In the genomic region with DNA sequence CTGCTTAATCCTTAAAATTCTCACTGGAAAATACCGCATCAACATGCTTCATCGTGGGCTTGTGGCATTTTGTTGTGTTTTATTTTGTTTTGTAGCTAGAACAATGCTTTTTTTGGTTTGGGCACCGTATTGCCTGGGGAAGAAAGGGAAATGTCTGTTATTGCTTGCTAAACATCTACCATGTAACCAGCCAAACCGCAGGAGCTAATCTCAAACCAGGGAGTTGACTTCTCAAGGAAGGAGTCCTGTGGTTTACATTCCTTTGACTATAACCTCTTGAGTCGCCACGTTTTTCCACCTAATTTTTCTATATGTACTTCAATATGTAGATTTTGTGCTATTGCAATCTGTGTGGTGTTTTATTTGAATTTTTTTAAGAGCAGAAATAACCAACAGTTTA, we compare ENCODE assay signal across 1 cellular context.
TF ChIP-seq lines count a peak whose summit lies in the region.

No MANE protein-coding gene starts in this region.

TF ChIP-seq in GM23338, 12 proteins besides CTCF, POLR2A, EP300 and RAD21:
- TF ChIP-seq, protein P1, sequence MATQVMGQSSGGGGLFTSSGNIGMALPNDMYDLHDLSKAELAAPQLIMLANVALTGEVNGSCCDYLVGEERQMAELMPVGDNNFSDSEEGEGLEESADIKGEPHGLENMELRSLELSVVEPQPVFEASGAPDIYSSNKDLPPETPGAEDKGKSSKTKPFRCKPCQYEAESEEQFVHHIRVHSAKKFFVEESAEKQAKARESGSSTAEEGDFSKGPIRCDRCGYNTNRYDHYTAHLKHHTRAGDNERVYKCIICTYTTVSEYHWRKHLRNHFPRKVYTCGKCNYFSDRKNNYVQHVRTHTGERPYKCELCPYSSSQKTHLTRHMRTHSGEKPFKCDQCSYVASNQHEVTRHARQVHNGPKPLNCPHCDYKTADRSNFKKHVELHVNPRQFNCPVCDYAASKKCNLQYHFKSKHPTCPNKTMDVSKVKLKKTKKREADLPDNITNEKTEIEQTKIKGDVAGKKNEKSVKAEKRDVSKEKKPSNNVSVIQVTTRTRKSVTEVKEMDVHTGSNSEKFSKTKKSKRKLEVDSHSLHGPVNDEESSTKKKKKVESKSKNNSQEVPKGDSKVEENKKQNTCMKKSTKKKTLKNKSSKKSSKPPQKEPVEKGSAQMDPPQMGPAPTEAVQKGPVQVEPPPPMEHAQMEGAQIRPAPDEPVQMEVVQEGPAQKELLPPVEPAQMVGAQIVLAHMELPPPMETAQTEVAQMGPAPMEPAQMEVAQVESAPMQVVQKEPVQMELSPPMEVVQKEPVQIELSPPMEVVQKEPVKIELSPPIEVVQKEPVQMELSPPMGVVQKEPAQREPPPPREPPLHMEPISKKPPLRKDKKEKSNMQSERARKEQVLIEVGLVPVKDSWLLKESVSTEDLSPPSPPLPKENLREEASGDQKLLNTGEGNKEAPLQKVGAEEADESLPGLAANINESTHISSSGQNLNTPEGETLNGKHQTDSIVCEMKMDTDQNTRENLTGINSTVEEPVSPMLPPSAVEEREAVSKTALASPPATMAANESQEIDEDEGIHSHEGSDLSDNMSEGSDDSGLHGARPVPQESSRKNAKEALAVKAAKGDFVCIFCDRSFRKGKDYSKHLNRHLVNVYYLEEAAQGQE (IDR thresholded peaks at IDR 0.05; ENCODE audit: unreplicated experiment), result no peak
